Comparison of ENCODE assay signal across 18 cellular contexts in genomic region chr1:208174200-208174599, GRCh38.
DNase-seq lines count a peak whose midpoint lies in the region; ATAC-seq and TF ChIP-seq lines count a peak whose summit lies in the region.
"Had no signal": no experiment of that assay in that cellular context is flagged by ENCODE, and none has a peak within 500 bp of the region (broad histone marks: within the 10 kb centered on the region; RNA-seq: fewer than 3 reads in every experiment).

No MANE protein-coding gene starts in this region.

- TF ChIP-seq CTCF in left ventricle myocardium inferior (IDR thresholded peaks at IDR 0.05; ENCODE audit: borderline replicate concordance) (no peak), heart right ventricle (IDR thresholded peaks at IDR 0.05) (no peak), fibroblast of pulmonary artery (IDR thresholded peaks at IDR 0.05; ENCODE audit: low read length, missing control alignments) (no peak)

- no peak overlapping the region for H3K4me3 Mint-ChIP-seq in activated CD8-positive, alpha-beta memory T cell treated with anti-CD3 and anti-CD28 coated beads, Interleukin-2, amount 10 ng/mL, durations not matched to agents 7 days and 5 days
- no peak overlapping the region for H3K4me3 Mint-ChIP-seq in CD8-positive, alpha-beta memory T cell
- H3K4me3 Mint-ChIP-seq: CD4-positive, CD25-positive, alpha-beta regulatory T cell had no signal

- H3K4me1 Mint-ChIP-seq in activated CD8-positive, alpha-beta memory T cell treated with anti-CD3 and anti-CD28 coated beads, Interleukin-2, amount 10 ng/mL, durations not matched to agents 7 days and 5 days: no peaks in the 10 kb centered on the region
- H3K4me1 Mint-ChIP-seq in CD8-positive, alpha-beta memory T cell: no peaks in the 10 kb centered on the region
- H3K4me1 Mint-ChIP-seq: IgD-negative memory B cell had no signal

- H3K36me3 ChIP-seq in left ventricle myocardium inferior (no peaks in the 10 kb centered on the region), heart right ventricle (no peaks in the 10 kb centered on the region), SJCRH30 (peaks cover 7% of the 10 kb centered on the region; the same call in 1 of the 2 replicates)
- H3K36me3 ChIP-seq in CD8-positive, alpha-beta memory T cell (ENCODE audit: insufficient read depth, low read length): no peaks in the 10 kb centered on the region

- no peak overlapping the region for H3K4me3 ChIP-seq in left ventricle myocardium inferior
- no peak overlapping the region for H3K4me3 ChIP-seq in heart right ventricle
- H3K4me3 ChIP-seq in SJCRH30: no peak overlapping the region
- no peak overlapping the region for H3K4me3 ChIP-seq in fibroblast of pulmonary artery (replicated peaks; ENCODE audit: low read depth, low read length)
- no peak overlapping the region for H3K4me3 ChIP-seq in CD8-positive, alpha-beta memory T cell (ENCODE audit: low read length)

- H3K27ac Mint-ChIP-seq in activated CD8-positive, alpha-beta memory T cell treated with anti-CD3 and anti-CD28 coated beads, Interleukin-2, amount 10 ng/mL, durations not matched to agents 7 days and 5 days: no peak overlapping the region
- no peak overlapping the region for H3K27ac Mint-ChIP-seq in CD8-positive, alpha-beta memory T cell
- H3K27ac Mint-ChIP-seq: CD4-positive, CD25-positive, alpha-beta regulatory T cell had no signal

- H3K4me1 ChIP-seq in left ventricle myocardium inferior (peaks cover 78% of the 10 kb centered on the region), heart right ventricle (peaks cover 19 to 83% (median 58%) of the 10 kb centered on the region in 9 donors), SJCRH30 (peaks cover 72% of the 10 kb centered on the region)
- H3K4me1 ChIP-seq in CD8-positive, alpha-beta memory T cell (ENCODE audit: insufficient read depth, low read length): no peaks in the 10 kb centered on the region

- intact Hi-C loops in left ventricle myocardium inferior (cut with micrococcal nuclease) (no loop called here), heart right ventricle (cut with DNase I) (no loop called here)

- DNase-seq in left ventricle myocardium inferior (no peak), heart right ventricle (no peak), SJCRH30 (no peak), fibroblast of pulmonary artery (ENCODE audit: low read depth) (peak; percentile 43)
- no peak for DNase-seq in activated CD8-positive, alpha-beta memory T cell treated with anti-CD3 and anti-CD28 coated beads, Interleukin-2, amount 10 ng/mL, durations not matched to agents 7 days and 5 days
- no peak for DNase-seq in CD8-positive, alpha-beta memory T cell
- DNase-seq: Calu3; CD4-positive, CD25-positive, alpha-beta regulatory T cell; H7; MV-4-11; NCI-H1417 treated with DMSO at 0.1 percent for 48 hours; NCI-H2029 treated with DMSO at 0.1 percent for 48 hours; NCI-H510A treated with DMSO at 0.1 percent for 48 hours; NK-92 treated with Interleukin-12 subunit alpha and Interleukin-12 subunit beta, amount 100 ng/mL, for 24 hours; OCI-M1 had no signal

- no peaks in the 10 kb centered on the region for H3K36me3 Mint-ChIP-seq in activated CD8-positive, alpha-beta memory T cell treated with anti-CD3 and anti-CD28 coated beads, Interleukin-2, amount 10 ng/mL, durations not matched to agents 7 days and 5 days
- no peaks in the 10 kb centered on the region for H3K36me3 Mint-ChIP-seq in CD8-positive, alpha-beta memory T cell
- H3K36me3 Mint-ChIP-seq: CD4-positive, CD25-positive, alpha-beta regulatory T cell; IgD-negative memory B cell had no signal

- POLR2A ChIA-PET in CD8-positive, alpha-beta memory T cell (lab: Charles Lee): no interaction called here

- ATAC-seq in heart right ventricle (no peak), HG03521 (IDR thresholded peaks at IDR 0.05; ENCODE audit: unreplicated experiment) (no peak), GM19395 (IDR thresholded peaks at IDR 0.05; ENCODE audit: unreplicated experiment) (no peak)
- ATAC-seq in activated CD8-positive, alpha-beta memory T cell treated with anti-CD3 and anti-CD28 coated beads, Interleukin-2, amount 10 ng/mL, durations not matched to agents 7 days and 5 days: no peak

- no peaks in the 10 kb centered on the region for H3K27me3 ChIP-seq in left ventricle myocardium inferior (ENCODE audit: low read depth)
- H3K27me3 ChIP-seq in heart right ventricle: no peaks in the 10 kb centered on the region
- no peaks in the 10 kb centered on the region for H3K27me3 ChIP-seq in SJCRH30
- no peaks in the 10 kb centered on the region for H3K27me3 ChIP-seq in CD8-positive, alpha-beta memory T cell (ENCODE audit: insufficient read depth, low read length, poor library complexity, severe bottlenecking)

- CTCF ChIA-PET in activated CD8-positive, alpha-beta memory T cell treated with anti-CD3 and anti-CD28 coated beads, Interleukin-2, amount 10 ng/mL, durations not matched to agents 7 days and 5 days (lab: Charles Lee): no interaction called here
- CTCF ChIA-PET in CD8-positive, alpha-beta memory T cell (lab: Charles Lee): no interaction called here

- WGBS in heart right ventricle, 2 donors: 63 to 68% methylated on average over 5 of the region's 5 CpGs

- H3K27ac ChIP-seq in left ventricle myocardium inferior (replicated peaks): peak overlapping the region; percentile 9
- no peak overlapping the region for H3K27ac ChIP-seq in heart right ventricle
- H3K27ac ChIP-seq in SJCRH30: peak overlapping the region; percentile 84
- no peak overlapping the region for H3K27ac ChIP-seq in CD8-positive, alpha-beta memory T cell (ENCODE audit: low read depth, low read length)

- H3K27me3 Mint-ChIP-seq in activated CD8-positive, alpha-beta memory T cell treated with anti-CD3 and anti-CD28 coated beads, Interleukin-2, amount 10 ng/mL, durations not matched to agents 7 days and 5 days: peaks cover 16% of the 10 kb centered on the region
- peaks cover 7 to 9% of the 10 kb centered on the region in 2 donors for H3K27me3 Mint-ChIP-seq in CD8-positive, alpha-beta memory T cell
- H3K27me3 Mint-ChIP-seq: CD4-positive, CD25-positive, alpha-beta regulatory T cell had no signal

- H3K9me3 ChIP-seq in left ventricle myocardium inferior (replicated peaks): no peaks in the 10 kb centered on the region
- H3K9me3 ChIP-seq in heart right ventricle: no peaks in the 10 kb centered on the region
- no peaks in the 10 kb centered on the region for H3K9me3 ChIP-seq in SJCRH30 (replicated peaks)
- H3K9me3 ChIP-seq in CD8-positive, alpha-beta memory T cell (ENCODE audit: low read length): no peaks in the 10 kb centered on the region

- H3K9me3 Mint-ChIP-seq in activated CD8-positive, alpha-beta memory T cell treated with anti-CD3 and anti-CD28 coated beads, Interleukin-2, amount 10 ng/mL, durations not matched to agents 7 days and 5 days (ENCODE audit: low read depth): no peaks in the 10 kb centered on the region
- H3K9me3 Mint-ChIP-seq in CD8-positive, alpha-beta memory T cell: no peaks in the 10 kb centered on the region
- H3K9me3 Mint-ChIP-seq: CD4-positive, CD25-positive, alpha-beta regulatory T cell; IgD-negative memory B cell had no signal

Comparison
In these comparisons a context has a peak if more than half of its experiments do, and no peak if none do; other contexts are left out.
1. H3K27ac ChIP-seq: peak in left ventricle myocardium inferior (single experiment) and SJCRH30 (single experiment); none in heart right ventricle (0 of 10) and CD8-positive, alpha-beta memory T cell (single experiment).